ENCODE assay signal across 11 cellular contexts in genomic region chr1:8116892-8117262, GRCh38.
A peak's percentile ranks its signal among the peaks of the same experiment; 100 is the strongest.
DNase-seq lines count a peak whose midpoint lies in the region; ATAC-seq and TF ChIP-seq lines count a peak whose summit lies in the region.
"Had no signal": no experiment of that assay in that cellular context is flagged by ENCODE, and none has a peak within 500 bp of the region (broad histone marks: within the 10 kb centered on the region; RNA-seq: fewer than 3 reads in every experiment).

No MANE protein-coding gene starts in this region.

- ATAC-seq in GM23338: no peak
- ATAC-seq in left lobe of liver: peak; percentile 83
- ATAC-seq in GM18858 (IDR thresholded peaks at IDR 0.05; ENCODE audit: unreplicated experiment): no peak
- ATAC-seq: activated CD8-positive, alpha-beta T cell treated with anti-CD3 and anti-CD28 coated beads, Interleukin-2, amount 10 ng/mL, durations not matched to agents 7 days and 5 days had no signal

- no peak for TF ChIP-seq CTCF in GM23338 (conservative IDR thresholded peaks at IDR 0.05; ENCODE audit: low read depth in 2 of 2)

- H3K27ac ChIP-seq in GM23338 (ENCODE audit: low read depth): no peak overlapping the region

- no peaks in the 10 kb centered on the region for H4K20me1 ChIP-seq in GM23338 (replicated peaks; ENCODE audit: insufficient read depth)

- H3F3A ChIP-seq in GM23338 (replicated peaks; ENCODE audit: low read depth): 0 out of 2 replicates have a peak, but pooled peaks cover 2% of the 10 kb centered on the region

- no peaks in the 10 kb centered on the region for H3K27me3 ChIP-seq in GM23338 (ENCODE audit: insufficient read depth)

- H2AFZ ChIP-seq in GM23338: peak overlapping the region; percentile 90

- DNase-seq in GM23338 (ENCODE audit: low spot score): no peak
- peak; percentile 87 for DNase-seq in brain pericyte (ENCODE audit: low read depth, low spot score)
- peak; percentile 80 for DNase-seq in left lobe of liver (ENCODE audit: low spot score)
- DNase-seq in smooth muscle cell of the brain vasculature (ENCODE audit: low read depth, low spot score): peak; percentile 91
- no peak for DNase-seq in NCI-H526 (lab: John Stamatoyannopoulos, UW)
- no peak for DNase-seq in activated CD4-positive, alpha-beta T cell treated with anti-CD3 and anti-CD28 coated beads, Interleukin-2, amount 50 U/mL, for 4 hours
- DNase-seq in stimulated activated CD4-positive, alpha-beta T cell treated with anti-CD3 and anti-CD28 coated beads, Interleukin-4, amount 100 ng/mL, for 1 hour: no peak
- DNase-seq: activated CD8-positive, alpha-beta T cell treated with anti-CD3 and anti-CD28 coated beads, Interleukin-2, amount 10 ng/mL, durations not matched to agents 7 days and 5 days had no signal

- H3K79me2 ChIP-seq in GM23338 (replicated peaks; ENCODE audit: insufficient read depth): no peaks in the 10 kb centered on the region

- H3K27me3 Mint-ChIP-seq in GM23338 (ENCODE audit: insufficient read depth, low read depth, poor library complexity): peaks cover 9% of the 10 kb centered on the region

- H3K36me3 ChIP-seq in GM23338 (ENCODE audit: insufficient read depth): no peaks in the 10 kb centered on the region

- H3K9me3 Mint-ChIP-seq in GM23338: no peaks in the 10 kb centered on the region; the same call in 2 of the 3 replicates
- H3K9me3 Mint-ChIP-seq: dendritic cell treated with granulocyte-macrophage colony-stimulating factor and Interleukin-4, amounts not matched to agents 40 ng/mL and 50 ng/mL, for 4 days; stimulated activated naive CD8-positive, alpha-beta T cell treated with anti-CD3 and anti-CD28 coated beads, Interleukin-15, Interleukin-2, amounts not matched to agents 100 ng/mL and 50 ng/mL, for 24 hours had no signal

- no peak overlapping the region for H3K4me2 ChIP-seq in GM23338

- no peaks in the 10 kb centered on the region for H3K9me2 ChIP-seq in GM23338 (ENCODE audit: insufficient read depth)

- no peak overlapping the region for H3K27ac Mint-ChIP-seq in GM23338
- H3K27ac Mint-ChIP-seq: activated CD8-positive, alpha-beta T cell treated with anti-CD3 and anti-CD28 coated beads, Interleukin-2, amount 10 ng/mL, durations not matched to agents 7 days and 5 days; dendritic cell treated with granulocyte-macrophage colony-stimulating factor and Interleukin-4, amounts not matched to agents 40 ng/mL and 50 ng/mL, for 4 days; stimulated activated naive CD8-positive, alpha-beta T cell treated with anti-CD3 and anti-CD28 coated beads, Interleukin-15, Interleukin-2, amounts not matched to agents 100 ng/mL and 50 ng/mL, for 24 hours had no signal

- H3K4me3 Mint-ChIP-seq in GM23338: no peak overlapping the region
- H3K4me3 Mint-ChIP-seq: activated CD8-positive, alpha-beta T cell treated with anti-CD3 and anti-CD28 coated beads, Interleukin-2, amount 10 ng/mL, durations not matched to agents 7 days and 5 days; dendritic cell treated with granulocyte-macrophage colony-stimulating factor and Interleukin-4, amounts not matched to agents 40 ng/mL and 50 ng/mL, for 4 days; stimulated activated naive CD8-positive, alpha-beta T cell treated with anti-CD3 and anti-CD28 coated beads, Interleukin-15, Interleukin-2, amounts not matched to agents 100 ng/mL and 50 ng/mL, for 24 hours had no signal

- H3K4me3 ChIP-seq in GM23338: no peak overlapping the region

- peaks cover 4% of the 10 kb centered on the region; the same call in 1 of the 2 replicates for H3K4me1 ChIP-seq in GM23338 (ENCODE audit: insufficient read depth)

- H3K4me1 Mint-ChIP-seq in GM23338: peaks cover 24% of the 10 kb centered on the region

- H3K36me3 Mint-ChIP-seq in GM23338 (ENCODE audit: low read depth): no peaks in the 10 kb centered on the region

TF ChIP-seq in GM23338, 12 proteins besides CTCF, POLR2A, EP300 and RAD21 (continues in another document):
- TF ChIP-seq NANOG (IDR thresholded peaks at IDR 0.05; ENCODE audit: borderline replicate concordance) (no peak), EZH2phosphoT487 (IDR thresholded peaks at IDR 0.05; ENCODE audit: unreplicated experiment) (no peak), CREB1 (CRISPR knock-in tag; IDR thresholded peaks at IDR 0.05; ENCODE audit: low read depth) (no peak), ZNF331 (CRISPR knock-in tag; IDR thresholded peaks at IDR 0.05; ENCODE audit: low read depth) (no peak), POLR2AphosphoS5 (IDR thresholded peaks at IDR 0.05; ENCODE audit: low read depth) (no peak)
- TF ChIP-seq, protein P1, sequence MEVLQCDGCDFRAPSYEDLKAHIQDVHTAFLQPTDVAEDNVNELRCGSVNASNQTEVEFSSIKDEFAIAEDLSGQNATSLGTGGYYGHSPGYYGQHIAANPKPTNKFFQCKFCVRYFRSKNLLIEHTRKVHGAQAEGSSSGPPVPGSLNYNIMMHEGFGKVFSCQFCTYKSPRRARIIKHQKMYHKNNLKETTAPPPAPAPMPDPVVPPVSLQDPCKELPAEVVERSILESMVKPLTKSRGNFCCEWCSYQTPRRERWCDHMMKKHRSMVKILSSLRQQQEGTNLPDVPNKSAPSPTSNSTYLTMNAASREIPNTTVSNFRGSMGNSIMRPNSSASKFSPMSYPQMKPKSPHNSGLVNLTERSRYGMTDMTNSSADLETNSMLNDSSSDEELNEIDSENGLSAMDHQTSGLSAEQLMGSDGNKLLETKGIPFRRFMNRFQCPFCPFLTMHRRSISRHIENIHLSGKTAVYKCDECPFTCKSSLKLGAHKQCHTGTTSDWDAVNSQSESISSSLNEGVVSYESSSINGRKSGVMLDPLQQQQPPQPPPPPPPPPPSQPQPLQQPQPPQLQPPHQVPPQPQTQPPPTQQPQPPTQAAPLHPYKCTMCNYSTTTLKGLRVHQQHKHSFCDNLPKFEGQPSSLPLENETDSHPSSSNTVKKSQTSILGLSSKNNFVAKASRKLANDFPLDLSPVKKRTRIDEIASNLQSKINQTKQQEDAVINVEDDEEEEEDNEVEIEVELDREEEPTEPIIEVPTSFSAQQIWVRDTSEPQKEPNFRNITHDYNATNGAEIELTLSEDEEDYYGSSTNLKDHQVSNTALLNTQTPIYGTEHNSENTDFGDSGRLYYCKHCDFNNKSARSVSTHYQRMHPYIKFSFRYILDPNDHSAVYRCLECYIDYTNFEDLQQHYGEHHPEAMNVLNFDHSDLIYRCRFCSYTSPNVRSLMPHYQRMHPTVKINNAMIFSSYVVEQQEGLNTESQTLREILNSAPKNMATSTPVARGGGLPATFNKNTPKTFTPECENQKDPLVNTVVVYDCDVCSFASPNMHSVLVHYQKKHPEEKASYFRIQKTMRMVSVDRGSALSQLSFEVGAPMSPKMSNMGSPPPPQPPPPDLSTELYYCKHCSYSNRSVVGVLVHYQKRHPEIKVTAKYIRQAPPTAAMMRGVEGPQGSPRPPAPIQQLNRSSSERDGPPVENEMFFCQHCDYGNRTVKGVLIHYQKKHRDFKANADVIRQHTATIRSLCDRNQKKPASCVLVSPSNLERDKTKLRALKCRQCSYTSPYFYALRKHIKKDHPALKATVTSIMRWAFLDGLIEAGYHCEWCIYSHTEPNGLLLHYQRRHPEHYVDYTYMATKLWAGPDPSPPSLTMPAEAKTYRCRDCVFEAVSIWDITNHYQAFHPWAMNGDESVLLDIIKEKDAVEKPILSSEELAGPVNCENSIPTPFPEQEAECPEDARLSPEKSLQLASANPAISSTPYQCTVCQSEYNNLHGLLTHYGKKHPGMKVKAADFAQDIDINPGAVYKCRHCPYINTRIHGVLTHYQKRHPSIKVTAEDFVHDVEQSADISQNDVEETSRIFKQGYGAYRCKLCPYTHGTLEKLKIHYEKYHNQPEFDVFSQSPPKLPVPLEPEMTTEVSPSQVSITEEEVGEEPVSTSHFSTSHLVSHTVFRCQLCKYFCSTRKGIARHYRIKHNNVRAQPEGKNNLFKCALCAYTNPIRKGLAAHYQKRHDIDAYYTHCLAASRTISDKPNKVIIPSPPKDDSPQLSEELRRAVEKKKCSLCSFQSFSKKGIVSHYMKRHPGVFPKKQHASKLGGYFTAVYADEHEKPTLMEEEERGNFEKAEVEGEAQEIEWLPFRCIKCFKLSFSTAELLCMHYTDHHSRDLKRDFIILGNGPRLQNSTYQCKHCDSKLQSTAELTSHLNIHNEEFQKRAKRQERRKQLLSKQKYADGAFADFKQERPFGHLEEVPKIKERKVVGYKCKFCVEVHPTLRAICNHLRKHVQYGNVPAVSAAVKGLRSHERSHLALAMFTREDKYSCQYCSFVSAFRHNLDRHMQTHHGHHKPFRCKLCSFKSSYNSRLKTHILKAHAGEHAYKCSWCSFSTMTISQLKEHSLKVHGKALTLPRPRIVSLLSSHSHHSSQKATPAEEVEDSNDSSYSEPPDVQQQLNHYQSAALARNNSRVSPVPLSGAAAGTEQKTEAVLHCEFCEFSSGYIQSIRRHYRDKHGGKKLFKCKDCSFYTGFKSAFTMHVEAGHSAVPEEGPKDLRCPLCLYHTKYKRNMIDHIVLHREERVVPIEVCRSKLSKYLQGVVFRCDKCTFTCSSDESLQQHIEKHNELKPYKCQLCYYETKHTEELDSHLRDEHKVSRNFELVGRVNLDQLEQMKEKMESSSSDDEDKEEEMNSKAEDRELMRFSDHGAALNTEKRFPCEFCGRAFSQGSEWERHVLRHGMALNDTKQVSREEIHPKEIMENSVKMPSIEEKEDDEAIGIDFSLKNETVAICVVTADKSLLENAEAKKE (CRISPR knock-in tag; IDR thresholded peaks at IDR 0.05): no peak
- TF ChIP-seq, protein P2, sequence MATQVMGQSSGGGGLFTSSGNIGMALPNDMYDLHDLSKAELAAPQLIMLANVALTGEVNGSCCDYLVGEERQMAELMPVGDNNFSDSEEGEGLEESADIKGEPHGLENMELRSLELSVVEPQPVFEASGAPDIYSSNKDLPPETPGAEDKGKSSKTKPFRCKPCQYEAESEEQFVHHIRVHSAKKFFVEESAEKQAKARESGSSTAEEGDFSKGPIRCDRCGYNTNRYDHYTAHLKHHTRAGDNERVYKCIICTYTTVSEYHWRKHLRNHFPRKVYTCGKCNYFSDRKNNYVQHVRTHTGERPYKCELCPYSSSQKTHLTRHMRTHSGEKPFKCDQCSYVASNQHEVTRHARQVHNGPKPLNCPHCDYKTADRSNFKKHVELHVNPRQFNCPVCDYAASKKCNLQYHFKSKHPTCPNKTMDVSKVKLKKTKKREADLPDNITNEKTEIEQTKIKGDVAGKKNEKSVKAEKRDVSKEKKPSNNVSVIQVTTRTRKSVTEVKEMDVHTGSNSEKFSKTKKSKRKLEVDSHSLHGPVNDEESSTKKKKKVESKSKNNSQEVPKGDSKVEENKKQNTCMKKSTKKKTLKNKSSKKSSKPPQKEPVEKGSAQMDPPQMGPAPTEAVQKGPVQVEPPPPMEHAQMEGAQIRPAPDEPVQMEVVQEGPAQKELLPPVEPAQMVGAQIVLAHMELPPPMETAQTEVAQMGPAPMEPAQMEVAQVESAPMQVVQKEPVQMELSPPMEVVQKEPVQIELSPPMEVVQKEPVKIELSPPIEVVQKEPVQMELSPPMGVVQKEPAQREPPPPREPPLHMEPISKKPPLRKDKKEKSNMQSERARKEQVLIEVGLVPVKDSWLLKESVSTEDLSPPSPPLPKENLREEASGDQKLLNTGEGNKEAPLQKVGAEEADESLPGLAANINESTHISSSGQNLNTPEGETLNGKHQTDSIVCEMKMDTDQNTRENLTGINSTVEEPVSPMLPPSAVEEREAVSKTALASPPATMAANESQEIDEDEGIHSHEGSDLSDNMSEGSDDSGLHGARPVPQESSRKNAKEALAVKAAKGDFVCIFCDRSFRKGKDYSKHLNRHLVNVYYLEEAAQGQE (IDR thresholded peaks at IDR 0.05; ENCODE audit: unreplicated experiment): no peak

Comparison
In these comparisons a context has a peak if more than half of its experiments do, and no peak if none do; other contexts are left out.
1. DNase-seq: peak in brain pericyte (single experiment), left lobe of liver (single experiment) and smooth muscle cell of the brain vasculature (single experiment); none in GM23338 (single experiment), NCI-H526 (0 of 2), activated CD4-positive, alpha-beta T cell treated with anti-CD3 and anti-CD28 coated beads, Interleukin-2, amount 50 U/mL, for 4 hours (0 of 2) and stimulated activated CD4-positive, alpha-beta T cell treated with anti-CD3 and anti-CD28 coated beads, Interleukin-4, amount 100 ng/mL, for 1 hour (single experiment).